In genomic region chr2:237924164-237924534, GRCh38 we compare ENCODE assay signal across 15 cellular contexts. TPM values are rescaled to one million over a fixed set of nuclear protein-coding genes. Genes with fewer than 3 reads are reported as not detected.
DNase-seq lines count a peak whose midpoint lies in the region; ATAC-seq, FAIRE-seq and TF ChIP-seq lines count a peak whose summit lies in the region.
"Had no signal": no experiment of that assay in that cellular context is flagged by ENCODE, and none has a peak within 500 bp of the region (broad histone marks: within the 10 kb centered on the region; RNA-seq: fewer than 3 reads in every experiment).

No MANE protein-coding gene starts in this region.

- 98% methylated on average over 14 of the region's 14 CpGs for WGBS in hepatocyte (ENCODE audit: low lambda C conversion rate, missing lambda C conversion rate)

- peaks cover 15% of the 10 kb centered on the region for H3K4me1 Mint-ChIP-seq in MCF 10A (ENCODE audit: insufficient read depth, unreplicated experiment)

- H3K79me2 ChIP-seq in SU-DHL-6 (ENCODE audit: insufficient read depth, low read length) (no peaks in the 10 kb centered on the region), hepatocyte (no peaks in the 10 kb centered on the region)

- BruUV-seq in MCF 10A (replicated peaks; lab: Mats Ljungman, UMichigan) = no TSS peak

- no peaks in the 10 kb centered on the region for H3K36me3 ChIP-seq in breast epithelium
- H3K36me3 ChIP-seq in SU-DHL-6 (ENCODE audit: low read length) = no peaks in the 10 kb centered on the region
- no peaks in the 10 kb centered on the region for H3K36me3 ChIP-seq in hepatocyte (replicated peaks; ENCODE audit: insufficient read depth, low read depth)
- no peaks in the 10 kb centered on the region for H3K36me3 ChIP-seq in uterus
- H3K36me3 ChIP-seq: brain microvascular endothelial cell, pancreas, SJSA1, stomach had no signal

- H3K27me3 ChIP-seq in breast epithelium (no peaks in the 10 kb centered on the region), SU-DHL-6 (ENCODE audit: low read length) (no peaks in the 10 kb centered on the region), hepatocyte (no peaks in the 10 kb centered on the region), uterus (no peaks in the 10 kb centered on the region)
- H3K27me3 ChIP-seq: brain microvascular endothelial cell, pancreas, SJSA1, stomach had no signal

- peak overlapping the region; percentile 75 for H3K27ac Mint-ChIP-seq in MCF 10A (ENCODE audit: low read depth, unreplicated experiment)
- H3K27ac Mint-ChIP-seq: activated CD4-positive, alpha-beta memory T cell treated with anti-CD3 and anti-CD28 coated beads, Interleukin-2, amount 10 ng/mL, durations not matched to agents 7 days and 5 days had no signal

- FAIRE-seq in GM12891 (lab: Jason Lieb, UNC) = no peak
- FAIRE-seq: pancreas had no signal

- TF ChIP-seq POLR2A in breast epithelium (IDR thresholded peaks at IDR 0.05) (no peak), uterus (IDR thresholded peaks at IDR 0.05) (no peak), GM12891 (IDR thresholded peaks at IDR 0.05; ENCODE audit: low read depth, low read length) (no peak)

- ATAC-seq in HG02884 (IDR thresholded peaks at IDR 0.05; ENCODE audit: unreplicated experiment) = no peak

- CTCF ChIA-PET in MCF 10A (lab: Yijun Ruan, JAX) = interaction anchor here (0.6 to 1.7 kb wide), 9 partner anchors 12 to 1239 kb away, joined by 3 to 5 read pairs (median 3); partner anchors contain the start of gene SCLY

- H3K4me3 Mint-ChIP-seq in MCF 10A (ENCODE audit: unreplicated experiment) = no peak overlapping the region

- peaks cover 7% of the 10 kb centered on the region for H3K9me3 Mint-ChIP-seq in MCF 10A (ENCODE audit: unreplicated experiment)

- H3K9me2 ChIP-seq in SU-DHL-6 (replicated peaks; ENCODE audit: insufficient read depth, low read length) (no peaks in the 10 kb centered on the region), hepatocyte (replicated peaks; ENCODE audit: insufficient read depth) (no peaks in the 10 kb centered on the region)

- H3K4me3 ChIP-seq in breast epithelium = no peak overlapping the region
- no peak overlapping the region for H3K4me3 ChIP-seq in SU-DHL-6 (ENCODE audit: insufficient read depth, low read length, poor library complexity, severe bottlenecking)
- H3K4me3 ChIP-seq in hepatocyte = no peak overlapping the region
- H3K4me3 ChIP-seq in uterus = no peak overlapping the region
- H3K4me3 ChIP-seq: mucosa of descending colon had no signal

- H3K4me2 ChIP-seq in SU-DHL-6 (ENCODE audit: low read depth, low read length, poor library complexity, severe bottlenecking) (peak overlapping the region; percentile 21), hepatocyte (no peak overlapping the region)

- H3K4me1 ChIP-seq in breast epithelium = no peaks in the 10 kb centered on the region
- peaks cover 5% of the 10 kb centered on the region for H3K4me1 ChIP-seq in hepatocyte (ENCODE audit: insufficient read depth)
- H3K4me1 ChIP-seq in uterus = peaks cover 3 to 9% of the 10 kb centered on the region in 2 donors

- H3K27me3 Mint-ChIP-seq in MCF 10A (ENCODE audit: insufficient read depth, unreplicated experiment) = no peaks in the 10 kb centered on the region

- H3K36me3 Mint-ChIP-seq in MCF 10A (ENCODE audit: insufficient read depth, unreplicated experiment) = no peaks in the 10 kb centered on the region

- H2AFZ ChIP-seq in SU-DHL-6 (ENCODE audit: low read depth, low read length, severe bottlenecking) (peak overlapping the region; percentile 85), hepatocyte (peak overlapping the region; percentile 24)

- intact Hi-C loops in MCF 10A (cut with micrococcal nuclease) (no loop called here), breast epithelium (cut with DNase I; ENCODE audit: low total_unique reads) (no loop called here), uterus (cut with DNase I; ENCODE audit: low total_unique reads) (no loop called here)

- no peaks in the 10 kb centered on the region for H3F3A ChIP-seq in SU-DHL-6 (ENCODE audit: insufficient read depth)

- POLR2A ChIA-PET in MCF 10A (lab: Yijun Ruan, JAX) = no interaction called here

- H3K27ac ChIP-seq in breast epithelium (no peak overlapping the region), SU-DHL-6 (ENCODE audit: low read depth, low read length) (no peak overlapping the region), hepatocyte (no peak overlapping the region), uterus (peak overlapping the region; percentile 83 to 86)
- H3K27ac ChIP-seq: brain microvascular endothelial cell, SJSA1 had no signal

- TF ChIP-seq CTCF in MCF 10A (IDR thresholded peaks at IDR 0.05; ENCODE audit: unreplicated experiment) (no peak), breast epithelium (IDR thresholded peaks at IDR 0.05) (no peak), SU-DHL-6 (IDR thresholded peaks at IDR 0.05; ENCODE audit: insufficient read depth, low read length, poor library complexity, severe bottlenecking) (no peak), hepatocyte (IDR thresholded peaks at IDR 0.05; ENCODE audit: poor library complexity) (no peak), uterus (IDR thresholded peaks at IDR 0.05) (no peak)

- H3K9me3 ChIP-seq in breast epithelium = no peaks in the 10 kb centered on the region
- no peaks in the 10 kb centered on the region for H3K9me3 ChIP-seq in SU-DHL-6 (ENCODE audit: insufficient read depth, low read length)
- no peaks in the 10 kb centered on the region for H3K9me3 ChIP-seq in hepatocyte (ENCODE audit: low read depth)
- no peaks in the 10 kb centered on the region for H3K9me3 ChIP-seq in uterus
- H3K9me3 ChIP-seq: mucosa of descending colon, pancreas, SJSA1, stomach had no signal

- DNase-seq in MCF 10A (ENCODE audit: unreplicated experiment) = no peak
- DNase-seq in breast epithelium (ENCODE audit: low spot score in 2 of 2) = no peak
- no peak for DNase-seq in hepatocyte (ENCODE audit: low spot score)
- no peak for DNase-seq in uterus
- DNase-seq in GM12891 (ENCODE audit: insufficient read length, low spot score) = no peak
- no peak for DNase-seq in SHP77 (lab: John Stamatoyannopoulos, UW)
- DNase-seq: NCI-H1436 treated with DMSO at 0.1 percent for 48 hours had no signal

- no peak overlapping the region for H3K9ac ChIP-seq in SU-DHL-6 (ENCODE audit: low read length)

- H4K20me1 ChIP-seq in SU-DHL-6 (ENCODE audit: low read depth, low read length) (no peaks in the 10 kb centered on the region), hepatocyte (ENCODE audit: insufficient read depth, poor library complexity, severe bottlenecking) (no peaks in the 10 kb centered on the region)

TF ChIP-seq in GM12891, 5 proteins besides CTCF, POLR2A, EP300 and RAD21:
- TF ChIP-seq POLR2AphosphoS5 (IDR thresholded peaks at IDR 0.05; ENCODE audit: low read depth, low read length) = no peak
- TF ChIP-seq PAX5 (IDR thresholded peaks at IDR 0.05; ENCODE audit: insufficient read depth, low read length, severe bottlenecking) = no peak
- TF ChIP-seq SPI1 (IDR thresholded peaks at IDR 0.05; ENCODE audit: low read depth, low read length) = no peak
- no peak for TF ChIP-seq TAF1 (IDR thresholded peaks at IDR 0.05; ENCODE audit: low read depth, low read length)
- no peak for TF ChIP-seq POU2F2 (IDR thresholded peaks at IDR 0.05; ENCODE audit: low read depth, low read length)
TF ChIP-seq in GM12891: peak in this region for 0.

RNA-seq across cellular contexts. Expression of gene UBE2F, which starts 42.7 kb away (rescaled TPM):
- total RNA-seq in MCF 10A (2022) (116 and 125 TPM in 2 replicates), breast epithelium (10 to 100 TPM; 62.6 to 66.9 (median 64.0) TPM), hepatocyte (52.8 and 59.8 TPM in 2 replicates), uterus (10 to 100 TPM; 40.7 to 88.9 (median 64.9) TPM)
- 60.1 and 66.7 TPM in 2 replicates for polyA plus RNA-seq in hepatocyte
- polyA plus RNA-seq in GM12891 (2012; ENCODE audit: low read depth, missing spikeins) = 18.1 TPM

Comparison
In these comparisons a context has a peak if more than half of its experiments do, and no peak if none do; other contexts are left out.
1. H3K27ac ChIP-seq: peak in uterus (2 of 2); none in breast epithelium (0 of 2), SU-DHL-6 (single experiment) and hepatocyte (single experiment).